ENCODE assay signal across 17 cellular contexts in genomic region chr10:1824928-1825327, GRCh38.
DNase-seq lines count a peak whose midpoint lies in the region; ATAC-seq lines count a peak whose summit lies in the region.
"Had no signal": no experiment of that assay in that cellular context is flagged by ENCODE, and none has a peak within 500 bp of the region (broad histone marks: within the 10 kb centered on the region; RNA-seq: fewer than 3 reads in every experiment).

No MANE protein-coding gene starts in this region.

- DNase-seq in left kidney (ENCODE audit: low read depth, low spot score) (peak; percentile 3), aorta (no peak)
- DNase-seq in effector memory CD8-positive, alpha-beta T cell: no peak
- DNase-seq: activated CD4-positive, alpha-beta T cell treated with anti-CD3 and anti-CD28 coated beads for 4 hours; DMS53; H9; left ventricle myocardium inferior; NCI-H2081 treated with DMSO at 0.1 percent for 48 hours; SHP77 had no signal

- H3K36me3 ChIP-seq in aorta (ENCODE audit: control insufficient read depth in 1 of 2, insufficient read depth in 2 of 2, low read length in 1 of 2): no peaks in the 10 kb centered on the region
- H3K36me3 ChIP-seq: breast epithelium, left ventricle myocardium inferior had no signal

- no peaks in the 10 kb centered on the region for H3K27me3 ChIP-seq in aorta (ENCODE audit: control insufficient read depth in 1 of 2, insufficient read depth in 2 of 2, low read length in 1 of 2)

- no peak overlapping the region for H3K27ac Mint-ChIP-seq in effector memory CD8-positive, alpha-beta T cell
- H3K27ac Mint-ChIP-seq: activated naive CD4-positive, alpha-beta T cell treated with anti-CD3 and anti-CD28 coated beads, Interleukin-2, amount 50 U/mL, for 72 hours; H9; progenitor cell of endocrine pancreas; T-helper 2 cell treated with Interferon-gamma antibody and Interleukin-4, amounts not matched to agents 5 μg/mL and 100 μg/mL, for 36 hours had no signal

- H3K4me1 Mint-ChIP-seq in effector memory CD8-positive, alpha-beta T cell (ENCODE audit: low read depth in 2 of 2): no peaks in the 10 kb centered on the region
- H3K4me1 Mint-ChIP-seq: H9 had no signal

- H3K27ac ChIP-seq in aorta (ENCODE audit: low read depth in 1 of 2, low read length in 2 of 2): no peak overlapping the region
- H3K27ac ChIP-seq: breast epithelium, left ventricle myocardium inferior had no signal

- H3K9me3 Mint-ChIP-seq in effector memory CD8-positive, alpha-beta T cell: peaks cover 2 to 8% of the 10 kb centered on the region in 2 donors

- ATAC-seq in GM18909 (IDR thresholded peaks at IDR 0.05; ENCODE audit: poor library complexity, unreplicated experiment): peak; percentile 52
- ATAC-seq in GM21786 (IDR thresholded peaks at IDR 0.05; ENCODE audit: unreplicated experiment): peak; percentile 61
- ATAC-seq in HG03521 (IDR thresholded peaks at IDR 0.05; ENCODE audit: unreplicated experiment): peak; percentile 79
- ATAC-seq in HG02884 (IDR thresholded peaks at IDR 0.05; ENCODE audit: unreplicated experiment): no peak
- ATAC-seq in aorta (ENCODE audit: low FRiP score): no peak
- ATAC-seq in effector memory CD8-positive, alpha-beta T cell (replicated peaks): no peak
- ATAC-seq: activated naive CD4-positive, alpha-beta T cell treated with anti-CD3 and anti-CD28 coated beads, Interleukin-2, amount 50 U/mL, for 72 hours had no signal

- intact Hi-C loops in aorta (cut with DNase I): no loop called here

- no peak overlapping the region for H3K4me3 Mint-ChIP-seq in effector memory CD8-positive, alpha-beta T cell
- H3K4me3 Mint-ChIP-seq: H9; T-helper 2 cell treated with Interferon-gamma antibody and Interleukin-4, amounts not matched to agents 5 μg/mL and 100 μg/mL, for 36 hours had no signal

- H3K4me1 ChIP-seq in aorta (ENCODE audit: control insufficient read depth in 1 of 2, insufficient read depth in 2 of 2, low read length in 2 of 2): no peaks in the 10 kb centered on the region
- H3K4me1 ChIP-seq: breast epithelium, left ventricle myocardium inferior had no signal

- WGBS in aorta, 2 donors: 60 to 70% methylated on average over 3 of the region's 3 CpGs

- no peak overlapping the region for H3K4me3 ChIP-seq in aorta (ENCODE audit: low read length in 2 of 2)
- H3K4me3 ChIP-seq: breast epithelium, left ventricle myocardium inferior had no signal

- H3K9me3 ChIP-seq in aorta (ENCODE audit: control insufficient read depth, low read length): peaks cover 8% of the 10 kb centered on the region

- no peaks in the 10 kb centered on the region for H3K36me3 Mint-ChIP-seq in effector memory CD8-positive, alpha-beta T cell (ENCODE audit: insufficient read depth)

- peaks cover 13 to 23% of the 10 kb centered on the region in 2 donors for H3K27me3 Mint-ChIP-seq in effector memory CD8-positive, alpha-beta T cell

Comparison
In these comparisons a context has a peak if more than half of its experiments do, and no peak if none do; other contexts are left out.
1. ATAC-seq: peak in GM18909 (single experiment), GM21786 (single experiment) and HG03521 (single experiment); none in HG02884 (single experiment), aorta (single experiment) and effector memory CD8-positive, alpha-beta T cell (single experiment).